ENCODE assay signal across 8 cellular contexts in genomic region chr4:88283661-88284377, GRCh38. TPM values are rescaled to one million over a fixed set of nuclear protein-coding genes. Genes with fewer than 3 reads are reported as not detected.
A peak's percentile ranks its signal among the peaks of the same experiment; 100 is the strongest.
DNase-seq lines count a peak whose midpoint lies in the region; FAIRE-seq and TF ChIP-seq lines count a peak whose summit lies in the region.

No MANE protein-coding gene starts in this region.

- H3K4me3 ChIP-seq in MG63 (peak overlapping the region; percentile 56), WI38 (ENCODE audit: low read depth, low read length) (peak overlapping the region; percentile 84), iPS-20b (ENCODE audit: low read length) (peak overlapping the region; percentile 89), small intestine (ENCODE audit: low read depth in 1 of 2, low read length in 2 of 2) (peak overlapping the region; percentile 72 to 89)

- no peaks in the 10 kb centered on the region for H3K27me3 ChIP-seq in MG63
- peaks cover 29% of the 10 kb centered on the region; the same call in 1 of the 2 replicates for H3K27me3 ChIP-seq in iPS-20b (ENCODE audit: insufficient read depth, low read length)
- H3K27me3 ChIP-seq in small intestine (ENCODE audit: control insufficient read depth in 2 of 2, insufficient read depth in 2 of 2, low read length in 2 of 2): no peaks in the 10 kb centered on the region

- WGBS in small intestine, 3 donors: 0% methylated on average over 61 to 65 of the region's 65 CpGs

- DNase-seq in EH (ENCODE audit: low read depth) (peak; percentile 73), GOT3 (lab: John Stamatoyannopoulos, UW) (peak; percentile 13), MG63 (peak; percentile 40), brain pericyte (ENCODE audit: low read depth, low spot score) (peak; percentile 11), small intestine (peak; percentile 49), medulla oblongata (ENCODE audit: extremely low spot score) (no peak)

- TF ChIP-seq CTCF in WI38 (IDR thresholded peaks at IDR 0.05; ENCODE audit: low read depth, low read length): no peak

- H3K27ac ChIP-seq in iPS-20b (ENCODE audit: low read length): peak overlapping the region; percentile 15
- peak overlapping the region; percentile 85 to 100 for H3K27ac ChIP-seq in small intestine (ENCODE audit: low read depth in 1 of 2, low read length in 1 of 2)

- H3K9me3 ChIP-seq in MG63 (no peaks in the 10 kb centered on the region), iPS-20b (ENCODE audit: insufficient read depth, low read depth, low read length) (no peaks in the 10 kb centered on the region), small intestine (ENCODE audit: control insufficient read depth, low read depth) (no peaks in the 10 kb centered on the region)

- H3K36me3 ChIP-seq in MG63: no peaks in the 10 kb centered on the region
- no peaks in the 10 kb centered on the region for H3K36me3 ChIP-seq in iPS-20b (ENCODE audit: insufficient read depth, low read depth, low read length)
- no peaks in the 10 kb centered on the region for H3K36me3 ChIP-seq in small intestine (ENCODE audit: control insufficient read depth in 2 of 2, insufficient read depth in 2 of 2, low read length in 2 of 2)

- H3K4me1 ChIP-seq in iPS-20b (ENCODE audit: insufficient read depth, low read length): no peaks in the 10 kb centered on the region
- no peaks in the 10 kb centered on the region for H3K4me1 ChIP-seq in small intestine (ENCODE audit: control insufficient read depth in 2 of 2, insufficient read depth in 1 of 2, low read depth in 1 of 2, low read length in 1 of 2)

- FAIRE-seq in small intestine (lab: Jason Lieb, UNC): no peak

- peak overlapping the region; percentile 89; the same call in 1 of the 2 replicates for H3K9ac ChIP-seq in iPS-20b (ENCODE audit: low read depth, low read length)

RNA-seq across cellular contexts. Expression of gene PPM1K, which starts 0.5 kb away (rescaled TPM):
- total RNA-seq in MG63 (2014; rRNA removed; shearing (Covaris generic); ENCODE audit: low replicate concordance): 1.3 and 2.5 TPM in 2 replicates
- 1 to 10 TPM; 1.6 to 5.5 (median 2.2) TPM for polyA plus RNA-seq in small intestine
